In genomic region chr17:74756891-74757290, GRCh38 we compare ENCODE assay signal across 17 cellular contexts. TPM values are rescaled to one million over a fixed set of nuclear protein-coding genes. Genes with fewer than 3 reads are reported as not detected.
DNase-seq lines count a peak whose midpoint lies in the region; ATAC-seq and TF ChIP-seq lines count a peak whose summit lies in the region.
"Had no signal": no experiment of that assay in that cellular context is flagged by ENCODE, and none has a peak within 500 bp of the region (broad histone marks: within the 10 kb centered on the region; RNA-seq: fewer than 3 reads in every experiment).

No MANE protein-coding gene starts in this region.

- H3F3A ChIP-seq in PC-9 (ENCODE audit: insufficient read depth, low read depth) (peaks cover 4% of the 10 kb centered on the region; the same call in 1 of the 2 replicates), GM23338 (replicated peaks; ENCODE audit: low read depth) (no peaks in the 10 kb centered on the region)

- H3K4me1 ChIP-seq in PC-9 (replicated peaks; ENCODE audit: insufficient read depth), result peaks cover 61% of the 10 kb centered on the region
- peaks cover 89 to 92% of the 10 kb centered on the region in 2 donors for H3K4me1 ChIP-seq in duodenal mucosa (ENCODE audit: control insufficient read depth in 1 of 2, insufficient read depth in 2 of 2, low read length in 2 of 2)
- peaks cover 71% of the 10 kb centered on the region for H3K4me1 ChIP-seq in parathyroid adenoma
- peaks cover 46% of the 10 kb centered on the region for H3K4me1 ChIP-seq in GM23338 (ENCODE audit: insufficient read depth)

- peaks cover 5% of the 10 kb centered on the region; the same call in 1 of the 2 replicates for H3K36me3 ChIP-seq in PC-9 (ENCODE audit: low read depth)
- H3K36me3 ChIP-seq in duodenal mucosa (ENCODE audit: control insufficient read depth in 1 of 2, insufficient read depth in 2 of 2, low read length in 2 of 2), result peaks cover 7 to 15% of the 10 kb centered on the region in 2 donors
- no peaks in the 10 kb centered on the region for H3K36me3 ChIP-seq in parathyroid adenoma (ENCODE audit: control insufficient read depth, insufficient read depth, low read length)
- no peaks in the 10 kb centered on the region for H3K36me3 ChIP-seq in GM23338 (ENCODE audit: insufficient read depth)
- H3K36me3 ChIP-seq: upper lobe of right lung had no signal

- no peak for DNase-seq in activated CD4-positive, alpha-beta T cell treated with anti-CD3 and anti-CD28 coated beads for 36 hours
- no peak for DNase-seq in activated CD4-positive, alpha-beta T cell treated with anti-CD3 and anti-CD28 coated beads, Interleukin-2, amount 50 U/mL, for 4 hours
- DNase-seq in PC-9 (no peak), HUDEP-2 (lab: John Stamatoyannopoulos, UW; ENCODE audit: unreplicated experiment in 76 of 76) (no peak), GM23338 (ENCODE audit: low spot score) (no peak)
- DNase-seq: activated CD4-positive, alpha-beta T cell treated with anti-CD3 and anti-CD28 coated beads for 48 hours; foreskin melanocyte; Kasumi-1; naive B cell; NCI-H2081 treated with DMSO at 0.1 percent for 48 hours; upper lobe of right lung had no signal

- no peak overlapping the region for H2AFZ ChIP-seq in PC-9
- H2AFZ ChIP-seq in parathyroid adenoma, result no peak overlapping the region
- H2AFZ ChIP-seq in GM23338, result no peak overlapping the region

- no peak overlapping the region for H3K4me3 ChIP-seq in PC-9
- H3K4me3 ChIP-seq in duodenal mucosa (ENCODE audit: low read depth in 1 of 2, low read length in 2 of 2), result peak overlapping the region; percentile 38 to 58
- H3K4me3 ChIP-seq in parathyroid adenoma (ENCODE audit: low read depth, low read length), result no peak overlapping the region
- no peak overlapping the region for H3K4me3 ChIP-seq in GM23338
- H3K4me3 ChIP-seq: smooth muscle cell, upper lobe of right lung had no signal

- H3K27me3 Mint-ChIP-seq in activated CD4-positive, alpha-beta T cell treated with anti-CD3 and anti-CD28 coated beads for 36 hours, result no peaks in the 10 kb centered on the region
- H3K27me3 Mint-ChIP-seq in GM23338 (ENCODE audit: insufficient read depth, low read depth, poor library complexity), result peaks cover 17% of the 10 kb centered on the region
- H3K27me3 Mint-ChIP-seq: naive B cell had no signal

- H3K27me3 ChIP-seq in PC-9 (ENCODE audit: insufficient read depth, low read depth), result no peaks in the 10 kb centered on the region
- no peaks in the 10 kb centered on the region for H3K27me3 ChIP-seq in duodenal mucosa (ENCODE audit: control insufficient read depth in 1 of 2, insufficient read depth in 2 of 2, low read length in 2 of 2)
- H3K27me3 ChIP-seq in parathyroid adenoma (ENCODE audit: control insufficient read depth, insufficient read depth, low read length), result no peaks in the 10 kb centered on the region
- H3K27me3 ChIP-seq in GM23338 (ENCODE audit: insufficient read depth), result no peaks in the 10 kb centered on the region
- H3K27me3 ChIP-seq: upper lobe of right lung had no signal

- H3K79me2 ChIP-seq in PC-9 (ENCODE audit: low read depth) (peaks cover 58% of the 10 kb centered on the region), parathyroid adenoma (peaks cover 81% of the 10 kb centered on the region), GM23338 (replicated peaks; ENCODE audit: insufficient read depth) (peaks cover 87% of the 10 kb centered on the region)

- no peaks in the 10 kb centered on the region for H3K9me3 Mint-ChIP-seq in activated CD4-positive, alpha-beta T cell treated with anti-CD3 and anti-CD28 coated beads for 36 hours (ENCODE audit: low read depth)
- no peaks in the 10 kb centered on the region for H3K9me3 Mint-ChIP-seq in GM23338
- H3K9me3 Mint-ChIP-seq: naive B cell had no signal

- H4K20me1 ChIP-seq in PC-9 (ENCODE audit: insufficient read depth) (peaks cover 19% of the 10 kb centered on the region), GM23338 (replicated peaks; ENCODE audit: insufficient read depth) (peaks cover 58% of the 10 kb centered on the region)

- no peak overlapping the region for H3K4me3 Mint-ChIP-seq in activated CD4-positive, alpha-beta T cell treated with anti-CD3 and anti-CD28 coated beads for 36 hours
- H3K4me3 Mint-ChIP-seq in GM23338, result no peak overlapping the region

- no peaks in the 10 kb centered on the region for H3K9me2 ChIP-seq in PC-9 (ENCODE audit: insufficient read depth)
- H3K9me2 ChIP-seq in GM23338 (ENCODE audit: insufficient read depth), result no peaks in the 10 kb centered on the region

- peak overlapping the region; percentile 63 for H3K27ac Mint-ChIP-seq in activated CD4-positive, alpha-beta T cell treated with anti-CD3 and anti-CD28 coated beads for 36 hours
- no peak overlapping the region for H3K27ac Mint-ChIP-seq in GM23338
- H3K27ac Mint-ChIP-seq: naive B cell had no signal

- CTCF ChIA-PET in activated CD4-positive, alpha-beta T cell treated with anti-CD3 and anti-CD28 coated beads for 36 hours (lab: Charles Lee), result interaction anchor here (1.2 to 8.2 kb wide), 5 partner anchors 9 to 100 kb away, joined by 3 to 82 read pairs (median 15); partner anchors contain the start of gene NHERF1
- CTCF ChIA-PET in PC-9 (lab: Charles Lee), result interaction anchor here (0.6 kb wide), 3 partner anchors 10 to 991 kb away, joined by 3 to 8 read pairs (median 7); no protein-coding TSS in a partner anchor

- POLR2A ChIA-PET in activated CD4-positive, alpha-beta T cell treated with anti-CD3 and anti-CD28 coated beads for 36 hours (lab: Charles Lee), result interaction anchor here (0.5 kb wide), 1 partner anchor 18 kb away, joined by 6 read pairs; no protein-coding TSS in a partner anchor
- POLR2A ChIA-PET in PC-9 (lab: Charles Lee; ENCODE audit: unreplicated experiment), result no interaction called here

- H3K9ac ChIP-seq in duodenal mucosa (ENCODE audit: low read depth in 1 of 2, low read length in 2 of 2) (peak overlapping the region; percentile 22 to 65), parathyroid adenoma (no peak overlapping the region)

- ATAC-seq in activated CD4-positive, alpha-beta T cell treated with anti-CD3 and anti-CD28 coated beads for 36 hours, result no peak
- ATAC-seq in GM21619 (IDR thresholded peaks at IDR 0.05; ENCODE audit: unreplicated experiment) (no peak), GM23338 (no peak)

- intact Hi-C loops in activated CD4-positive, alpha-beta T cell treated with anti-CD3 and anti-CD28 coated beads for 36 hours (cut with DNase I, micrococcal nuclease), result no loop called here
- intact Hi-C loops in PC-9 (cut with micrococcal nuclease; ENCODE audit: unreplicated experiment), result no loop called here

- no peaks in the 10 kb centered on the region for H3K9me3 ChIP-seq in PC-9 (ENCODE audit: insufficient read depth, low read depth)
- H3K9me3 ChIP-seq in duodenal mucosa (ENCODE audit: control insufficient read depth in 1 of 2, low read length in 2 of 2), result no peaks in the 10 kb centered on the region
- H3K9me3 ChIP-seq in parathyroid adenoma (ENCODE audit: control insufficient read depth, low read length), result no peaks in the 10 kb centered on the region
- H3K9me3 ChIP-seq: upper lobe of right lung had no signal

- H3K4me1 Mint-ChIP-seq in activated CD4-positive, alpha-beta T cell treated with anti-CD3 and anti-CD28 coated beads for 36 hours, result peaks cover 87% of the 10 kb centered on the region
- peaks cover 56% of the 10 kb centered on the region for H3K4me1 Mint-ChIP-seq in GM23338

- no TSS peak for BruUV-seq in PC-9 (replicated peaks; lab: Mats Ljungman, UMichigan)

- no peak overlapping the region for H3K27ac ChIP-seq in PC-9
- no peak overlapping the region for H3K27ac ChIP-seq in duodenal mucosa (ENCODE audit: low read depth, low read length)
- peak overlapping the region; percentile 94 for H3K27ac ChIP-seq in parathyroid adenoma
- no peak overlapping the region for H3K27ac ChIP-seq in GM23338 (ENCODE audit: low read depth)
- H3K27ac ChIP-seq: upper lobe of right lung had no signal

- TF ChIP-seq CTCF in PC-9 (conservative IDR thresholded peaks at IDR 0.05) (no peak), parathyroid adenoma (IDR thresholded peaks at IDR 0.05) (no peak), GM23338 (conservative IDR thresholded peaks at IDR 0.05; ENCODE audit: low read depth in 2 of 2) (no peak)

- H3K36me3 Mint-ChIP-seq in activated CD4-positive, alpha-beta T cell treated with anti-CD3 and anti-CD28 coated beads for 36 hours (ENCODE audit: low read depth), result peaks cover 20% of the 10 kb centered on the region
- H3K36me3 Mint-ChIP-seq in GM23338 (ENCODE audit: low read depth), result peaks cover 9% of the 10 kb centered on the region; the same call in 2 of the 3 replicates

- H3K4me2 ChIP-seq in PC-9 (0 out of 2 replicates have a peak overlapping the region, but pooled peaks have one; percentile 13), parathyroid adenoma (ENCODE audit: low read length) (no peak overlapping the region), GM23338 (no peak overlapping the region)
- H3K4me2 ChIP-seq: smooth muscle cell had no signal

TF ChIP-seq in GM23338, 12 proteins besides CTCF, POLR2A, EP300 and RAD21 (continues in another document):
- no peak for TF ChIP-seq NANOG (IDR thresholded peaks at IDR 0.05; ENCODE audit: borderline replicate concordance)

RNA-seq across cellular contexts. Expression of gene NHERF1, which starts 8.5 kb away (rescaled TPM):
- 100 to 1,000 TPM; 115 to 170 TPM for total RNA-seq in activated CD4-positive, alpha-beta T cell treated with anti-CD3 and anti-CD28 coated beads for 36 hours
- 83.6 and 105 TPM in 2 replicates for total RNA-seq in PC-9 (2021)
- total RNA-seq in GM23338 (2014; rRNA removed; shearing (Covaris generic)), result 85.8 and 100 TPM in 2 replicates
- 48.8 and 49.3 TPM in 2 replicates for polyA plus RNA-seq in GM23338 (2016; fragmentation: Nextera tagmentation; extraction: Ambion mirVana)

RNA-seq across cellular contexts. Expression of gene NAT9, which starts 19.3 kb away (rescaled TPM):
- 10 to 100 TPM; 23.7 to 39.6 TPM for total RNA-seq in activated CD4-positive, alpha-beta T cell treated with anti-CD3 and anti-CD28 coated beads for 36 hours
- 31.5 and 37.6 TPM in 2 replicates for total RNA-seq in PC-9 (2021)
- 37.5 and 62.1 TPM in 2 replicates for total RNA-seq in GM23338 (2014; rRNA removed; shearing (Covaris generic))
- polyA plus RNA-seq in GM23338 (2016; fragmentation: Nextera tagmentation; extraction: Ambion mirVana), result 30.7 and 37.3 TPM in 2 replicates

RNA-seq across cellular contexts. Expression of gene RAB37, which starts 19.8 kb away (rescaled TPM):
- 1 to 10 TPM; 2.7 to 3.5 TPM for total RNA-seq in activated CD4-positive, alpha-beta T cell treated with anti-CD3 and anti-CD28 coated beads for 36 hours
- total RNA-seq in PC-9 (2021), result not detected in 2 replicates
- 3.4 and 5.2 TPM in 2 replicates for total RNA-seq in GM23338 (2014; rRNA removed; shearing (Covaris generic))
- 3.3 and 3.6 TPM in 2 replicates for polyA plus RNA-seq in GM23338 (2016; fragmentation: Nextera tagmentation; extraction: Ambion mirVana)
- total RNA-seq: A172, smooth muscle cell had no signal

RNA-seq across cellular contexts. Expression of gene CD300LF, which starts 44.2 kb away (rescaled TPM):
- total RNA-seq in activated CD4-positive, alpha-beta T cell treated with anti-CD3 and anti-CD28 coated beads for 36 hours, result not detected
- total RNA-seq in PC-9 (2021), result not detected in 2 replicates
- not detected in 2 replicates for total RNA-seq in GM23338 (2014; rRNA removed; shearing (Covaris generic))
- not detected in 2 replicates for polyA plus RNA-seq in GM23338 (2016; fragmentation: Nextera tagmentation; extraction: Ambion mirVana)
- total RNA-seq: A172, dermis blood vessel endothelial cell, smooth muscle cell had no signal
- polyA plus RNA-seq: smooth muscle cell had no signal

Comparison
In these comparisons a context has a peak if more than half of its experiments do, and no peak if none do; other contexts are left out.
1. H3K4me3 ChIP-seq: peak in duodenal mucosa (2 of 2); none in PC-9 (single experiment), parathyroid adenoma (single experiment) and GM23338 (single experiment).